ENCODE assay signal across 1 cellular context in genomic region chr22:30705710-30706651, GRCh38.
TF ChIP-seq lines count a peak whose summit lies in the region.

No MANE protein-coding gene starts in this region.

TF ChIP-seq in HCT116, 20 proteins besides CTCF, POLR2A, EP300 and RAD21 (continued from another document):
- TF ChIP-seq REST (IDR thresholded peaks at IDR 0.05; ENCODE audit: low read depth): no peak
- no peak for TF ChIP-seq ELF1 (IDR thresholded peaks at IDR 0.05; ENCODE audit: borderline replicate concordance, low read depth)
- TF ChIP-seq JUND (IDR thresholded peaks at IDR 0.05): 0 out of 2 replicates have a peak, but pooled peaks have one; percentile 14
- TF ChIP-seq CBX3 (IDR thresholded peaks at IDR 0.05; ENCODE audit: low read depth): no peak
- TF ChIP-seq EZH2phosphoT487 (IDR thresholded peaks at IDR 0.05; ENCODE audit: borderline replicate concordance): no peak
- peak; percentile 32 for TF ChIP-seq SP1 (IDR thresholded peaks at IDR 0.05; ENCODE audit: low read depth)
- no peak for TF ChIP-seq SRF (IDR thresholded peaks at IDR 0.05; ENCODE audit: low read depth)
